Comparison of ENCODE assay signal across 8 cellular contexts in genomic region chr1:59814901-59815825, GRCh38. TPM values are rescaled to one million over a fixed set of nuclear protein-coding genes. Genes with fewer than 3 reads are reported as not detected.
DNase-seq lines count a peak whose midpoint lies in the region; ATAC-seq, FAIRE-seq and TF ChIP-seq lines count a peak whose summit lies in the region.

Gene HOOK1, plus strand, starts transcription at chr1:59814949. Its CDS starts 169 bp downstream, at chr1:59815118.

- BruUV-seq in Caco-2 (replicated peaks; lab: Mats Ljungman, UMichigan): no TSS peak

- H3K4me3 ChIP-seq in Caco-2 (ENCODE audit: low read depth, low read length) (peak within 1 kb of the TSS; percentile 83), astrocyte (ENCODE audit: insufficient read depth, low read depth, low read length) (no peak within 1 kb of the TSS), subcutaneous abdominal adipose tissue (ENCODE audit: low read depth in 1 of 5, low read length in 5 of 5) (peak within 1 kb of the TSS in 3 of 5 donors; percentile 24 to 58 (median 56))

- no peak for TF ChIP-seq RAD21 in Ishikawa (IDR thresholded peaks at IDR 0.05; ENCODE audit: low read depth)

- DNase-seq in Caco-2 (peak; percentile 5 to 35), astrocyte (ENCODE audit: low read depth) (no peak), left colon (peak in 1 of 2 donors; percentile 30), D721Med (ENCODE audit: insufficient read length, low spot score) (no peak), kidney glomerular epithelial cell (lab: John Stamatoyannopoulos, UW) (no peak)

- no peak within 1 kb of the TSS for H2AFZ ChIP-seq in astrocyte (ENCODE audit: low read depth, low read length)

- peaks cover 11% of the 10 kb centered on the region for H3K36me3 Mint-ChIP-seq in Caco-2 (ENCODE audit: insufficient read depth, unreplicated experiment)
- no peaks in the 10 kb centered on the region for H3K36me3 Mint-ChIP-seq in astrocyte (ENCODE audit: low read depth, unreplicated experiment)

- CTCF ChIA-PET in Caco-2 (lab: Charles Lee): no interaction called here

- no peaks in the 10 kb centered on the region for H3K27me3 ChIP-seq in Caco-2 (replicated peaks; ENCODE audit: control insufficient read depth, insufficient read depth, low read length)
- H3K27me3 ChIP-seq in astrocyte (ENCODE audit: insufficient read depth, low read length): peaks cover 28% of the 10 kb centered on the region
- peaks cover 3 to 22% (median 17%) of the 10 kb centered on the region in 5 donors for H3K27me3 ChIP-seq in subcutaneous abdominal adipose tissue (ENCODE audit: control insufficient read depth in 5 of 5, insufficient read depth in 4 of 5, low read length in 5 of 5)

- no peak within 1 kb of the TSS for H3K4me3 Mint-ChIP-seq in Caco-2 (ENCODE audit: unreplicated experiment)
- peak within 1 kb of the TSS; percentile 85 for H3K4me3 Mint-ChIP-seq in astrocyte (ENCODE audit: unreplicated experiment)

- H3K9me3 Mint-ChIP-seq in Caco-2 (ENCODE audit: unreplicated experiment) (no peaks in the 10 kb centered on the region), astrocyte (ENCODE audit: unreplicated experiment) (no peaks in the 10 kb centered on the region)

- H3K36me3 ChIP-seq in Caco-2 (ENCODE audit: control insufficient read depth, insufficient read depth, low read length) (no peaks in the 10 kb centered on the region), astrocyte (ENCODE audit: insufficient read depth, low read length) (no peaks in the 10 kb centered on the region), subcutaneous abdominal adipose tissue (ENCODE audit: control insufficient read depth in 5 of 5, insufficient read depth in 5 of 5, low read length in 5 of 5) (no peaks in the 10 kb centered on the region)

- H3K27me3 Mint-ChIP-seq in Caco-2 (ENCODE audit: insufficient read depth, unreplicated experiment) (no peaks in the 10 kb centered on the region), astrocyte (ENCODE audit: low read depth, unreplicated experiment) (no peaks in the 10 kb centered on the region)

- no peak for TF ChIP-seq EP300 in Ishikawa (IDR thresholded peaks at IDR 0.05; ENCODE audit: borderline replicate concordance)

- intact Hi-C loops in Caco-2 (cut with micrococcal nuclease; ENCODE audit: unreplicated experiment) (loop anchor here (2.0 kb wide), 1 partner anchor 42 kb away; no protein-coding TSS in a partner anchor), left colon (cut with DNase I, micrococcal nuclease) (no loop called here)

- no peaks in the 10 kb centered on the region for H3K79me2 ChIP-seq in astrocyte (ENCODE audit: insufficient read depth, low read length)

- no peaks in the 10 kb centered on the region for H3K9me3 ChIP-seq in Caco-2
- H3K9me3 ChIP-seq in astrocyte (ENCODE audit: insufficient read depth, low read depth, low read length): no peaks in the 10 kb centered on the region
- no peaks in the 10 kb centered on the region for H3K9me3 ChIP-seq in subcutaneous abdominal adipose tissue (ENCODE audit: control insufficient read depth in 5 of 5, low read length in 5 of 5)

- ATAC-seq in GM19467 (IDR thresholded peaks at IDR 0.05; ENCODE audit: unreplicated experiment) (peak; percentile 30), left colon (peak; percentile 38)

- peak within 1 kb of the TSS; percentile 47 for H3K4me2 ChIP-seq in astrocyte (ENCODE audit: low read length)

- POLR2A ChIA-PET in Caco-2 (lab: Charles Lee): no interaction called here

- H3K4me1 ChIP-seq in Caco-2: peaks cover 6% of the 10 kb centered on the region
- no peaks in the 10 kb centered on the region for H3K4me1 ChIP-seq in astrocyte (ENCODE audit: insufficient read depth, low read length)
- peaks cover 0 to 13% (median 10%) of the 10 kb centered on the region in 5 donors for H3K4me1 ChIP-seq in subcutaneous abdominal adipose tissue (ENCODE audit: control insufficient read depth in 5 of 5, insufficient read depth in 5 of 5, low read length in 5 of 5)

- no peaks in the 10 kb centered on the region for H4K20me1 ChIP-seq in astrocyte (ENCODE audit: insufficient read depth, low read length)

- H3K27ac Mint-ChIP-seq in Caco-2 (ENCODE audit: unreplicated experiment) (no peak within 1 kb of the TSS), astrocyte (ENCODE audit: unreplicated experiment) (no peak within 1 kb of the TSS)

- H3K9ac ChIP-seq in astrocyte (ENCODE audit: low read length): no peak within 1 kb of the TSS
- no peak within 1 kb of the TSS for H3K9ac ChIP-seq in subcutaneous abdominal adipose tissue (ENCODE audit: low read length in 5 of 5)

- H3K27ac ChIP-seq in astrocyte (ENCODE audit: low read depth, low read length) (no peak within 1 kb of the TSS), subcutaneous abdominal adipose tissue (ENCODE audit: low read depth, low read length) (no peak within 1 kb of the TSS)

- no peak for FAIRE-seq in astrocyte (lab: Jason Lieb, UNC)
- no peak for FAIRE-seq in D721Med (lab: Jason Lieb, UNC)

- TF ChIP-seq CTCF in Caco-2 (IDR thresholded peaks at IDR 0.05; ENCODE audit: insufficient read depth in 1 of 2, low read depth in 1 of 2, low read length in 1 of 2, severe bottlenecking in 1 of 2, unreplicated experiment in 1 of 2) (no peak), astrocyte (IDR thresholded peaks at IDR 0.05; ENCODE audit: insufficient read depth, low read depth, low read length) (no peak), D721Med (IDR thresholded peaks at IDR 0.05; ENCODE audit: insufficient read depth, missing control alignments) (no peak)

- peaks cover 8% of the 10 kb centered on the region for H3K4me1 Mint-ChIP-seq in Caco-2 (ENCODE audit: low read depth, unreplicated experiment)
- no peaks in the 10 kb centered on the region for H3K4me1 Mint-ChIP-seq in astrocyte (ENCODE audit: low read depth, unreplicated experiment)

TF ChIP-seq in Ishikawa, 13 proteins besides CTCF, POLR2A, EP300 and RAD21:
- TF ChIP-seq ZBTB7A (IDR thresholded peaks at IDR 0.05; ENCODE audit: low read depth) (peak; percentile 58; the same call in 1 of the 2 replicates), EGR1 (IDR thresholded peaks at IDR 0.05) (peak; percentile 61; the same call in 1 of the 2 replicates), MAX (IDR thresholded peaks at IDR 0.05) (peak; percentile 77), TCF12 (IDR thresholded peaks at IDR 0.05; ENCODE audit: low read depth) (no peak), TAF1 (IDR thresholded peaks at IDR 0.05; ENCODE audit: low read depth) (peak; percentile 48; the same call in 1 of the 2 replicates), YY1 (IDR thresholded peaks at IDR 0.05; ENCODE audit: low read depth) (0 out of 2 replicates have a peak, but pooled peaks have one; percentile 40), NFIC (IDR thresholded peaks at IDR 0.05) (no peak), CREB1 (IDR thresholded peaks at IDR 0.05; ENCODE audit: low read depth) (peak; percentile 42; the same call in 1 of the 2 replicates)
TF ChIP-seq in Ishikawa: peak in this region for 6.

RNA-seq across cellular contexts. Expression of gene HOOK1, which starts in this region (rescaled TPM):
- 23.0 and 25.2 TPM in 2 replicates for total RNA-seq in Caco-2 (2022)
- 1.7 and 1.8 TPM in 2 replicates for total RNA-seq in astrocyte
- total RNA-seq in left colon: 10 to 100 TPM; 55.6 to 62.5 TPM

Comparison
In these comparisons a context has a peak if more than half of its experiments do, and no peak if none do; other contexts are left out.
1. DNase-seq: peak in Caco-2 (2 of 2); none in astrocyte (single experiment), D721Med (single experiment) and kidney glomerular epithelial cell (single experiment).